ENCODE assay signal across 1 cellular context in genomic region chr16:56558024-56558747, GRCh38.
A peak's percentile ranks its signal among the peaks of the same experiment; 100 is the strongest.
TF ChIP-seq lines count a peak whose summit lies in the region.

No MANE protein-coding gene starts in this region.

TF ChIP-seq in HEK293, 187 proteins besides CTCF, POLR2A, EP300 and RAD21 (continued from another document and continues in another):
- no peak for TF ChIP-seq ZNF280D (tag by site-specific recombination; IDR thresholded peaks at IDR 0.05)
- no peak for TF ChIP-seq ZNF571 (tag by site-specific recombination; IDR thresholded peaks at IDR 0.05)
- TF ChIP-seq ZNF362 (tag by site-specific recombination; IDR thresholded peaks at IDR 0.05): no peak
- TF ChIP-seq, protein P1, sequence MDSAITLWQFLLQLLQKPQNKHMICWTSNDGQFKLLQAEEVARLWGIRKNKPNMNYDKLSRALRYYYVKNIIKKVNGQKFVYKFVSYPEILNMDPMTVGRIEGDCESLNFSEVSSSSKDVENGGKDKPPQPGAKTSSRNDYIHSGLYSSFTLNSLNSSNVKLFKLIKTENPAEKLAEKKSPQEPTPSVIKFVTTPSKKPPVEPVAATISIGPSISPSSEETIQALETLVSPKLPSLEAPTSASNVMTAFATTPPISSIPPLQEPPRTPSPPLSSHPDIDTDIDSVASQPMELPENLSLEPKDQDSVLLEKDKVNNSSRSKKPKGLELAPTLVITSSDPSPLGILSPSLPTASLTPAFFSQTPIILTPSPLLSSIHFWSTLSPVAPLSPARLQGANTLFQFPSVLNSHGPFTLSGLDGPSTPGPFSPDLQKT (IDR thresholded peaks at IDR 0.05; ENCODE audit: borderline replicate concordance, low read depth, low read length): no peak
- TF ChIP-seq, protein P2, sequence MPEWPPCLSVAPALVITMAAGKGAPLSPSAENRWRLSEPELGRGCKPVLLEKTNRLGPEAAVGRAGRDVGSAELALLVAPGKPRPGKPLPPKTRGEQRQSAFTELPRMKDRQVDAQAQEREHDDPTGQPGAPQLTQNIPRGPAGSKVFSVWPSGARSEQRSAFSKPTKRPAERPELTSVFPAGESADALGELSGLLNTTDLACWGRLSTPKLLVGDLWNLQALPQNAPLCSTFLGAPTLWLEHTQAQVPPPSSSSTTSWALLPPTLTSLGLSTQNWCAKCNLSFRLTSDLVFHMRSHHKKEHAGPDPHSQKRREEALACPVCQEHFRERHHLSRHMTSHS (tag by site-specific recombination; IDR thresholded peaks at IDR 0.05): no peak
- no peak for TF ChIP-seq ZEB2 (tag by site-specific recombination; IDR thresholded peaks at IDR 0.05)
- TF ChIP-seq GLIS1 (tag by site-specific recombination; IDR thresholded peaks at IDR 0.05): peak; percentile 87
- TF ChIP-seq ZNF169 (tag by site-specific recombination; IDR thresholded peaks at IDR 0.05): no peak
- no peak for TF ChIP-seq ZSCAN23 (tag by site-specific recombination; IDR thresholded peaks at IDR 0.05)
- TF ChIP-seq ZBTB10 (tag by site-specific recombination; IDR thresholded peaks at IDR 0.05): no peak
- no peak for TF ChIP-seq ZNF341 (tag by site-specific recombination; IDR thresholded peaks at IDR 0.05; ENCODE audit: low read depth)
- no peak for TF ChIP-seq ZNF555 (tag by site-specific recombination; conservative IDR thresholded peaks at IDR 0.05)
- TF ChIP-seq ZNF426 (tag by site-specific recombination; IDR thresholded peaks at IDR 0.05): no peak
- TF ChIP-seq, protein P3, sequence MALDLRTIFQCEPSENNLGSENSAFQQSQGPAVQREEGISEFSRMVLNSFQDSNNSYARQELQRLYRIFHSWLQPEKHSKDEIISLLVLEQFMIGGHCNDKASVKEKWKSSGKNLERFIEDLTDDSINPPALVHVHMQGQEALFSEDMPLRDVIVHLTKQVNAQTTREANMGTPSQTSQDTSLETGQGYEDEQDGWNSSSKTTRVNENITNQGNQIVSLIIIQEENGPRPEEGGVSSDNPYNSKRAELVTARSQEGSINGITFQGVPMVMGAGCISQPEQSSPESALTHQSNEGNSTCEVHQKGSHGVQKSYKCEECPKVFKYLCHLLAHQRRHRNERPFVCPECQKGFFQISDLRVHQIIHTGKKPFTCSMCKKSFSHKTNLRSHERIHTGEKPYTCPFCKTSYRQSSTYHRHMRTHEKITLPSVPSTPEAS (tag by site-specific recombination; IDR thresholded peaks at IDR 0.05): no peak
- no peak for TF ChIP-seq ZNF48 (tag by site-specific recombination; IDR thresholded peaks at IDR 0.05)
- 0 out of 2 replicates have a peak, but pooled peaks have one; percentile 21 for TF ChIP-seq PATZ1 (tag by site-specific recombination; IDR thresholded peaks at IDR 0.05)
- TF ChIP-seq ZNF600 (tag by site-specific recombination; IDR thresholded peaks at IDR 0.05): 0 out of 2 replicates have a peak, but pooled peaks have one; percentile 19
- TF ChIP-seq TRIM28 (IDR thresholded peaks at IDR 0.05; ENCODE audit: borderline replicate concordance, low read length): no peak
- peak; percentile 65 for TF ChIP-seq FEZF1 (tag by site-specific recombination; IDR thresholded peaks at IDR 0.05)
- TF ChIP-seq ZNF19 (tag by site-specific recombination; IDR thresholded peaks at IDR 0.05; ENCODE audit: low read depth): no peak
- TF ChIP-seq ZBTB48 (tag by site-specific recombination; IDR thresholded peaks at IDR 0.05): peak; percentile 64; the same call in 1 of the 2 replicates
- TF ChIP-seq ZNF558 (tag by site-specific recombination; IDR thresholded peaks at IDR 0.05): no peak
- no peak for TF ChIP-seq ZNF580 (tag by site-specific recombination; IDR thresholded peaks at IDR 0.05)
- peak; percentile 74 for TF ChIP-seq SCRT2 (tag by site-specific recombination; IDR thresholded peaks at IDR 0.05)
- no peak for TF ChIP-seq ZNF501 (tag by site-specific recombination; IDR thresholded peaks at IDR 0.05)
- no peak for TF ChIP-seq ZNF785 (tag by site-specific recombination; IDR thresholded peaks at IDR 0.05)
- no peak for TF ChIP-seq ZNF112 (tag by site-specific recombination; IDR thresholded peaks at IDR 0.05)
- TF ChIP-seq ZNF132 (tag by site-specific recombination; IDR thresholded peaks at IDR 0.05; ENCODE audit: borderline replicate concordance): no peak
- TF ChIP-seq, protein P4, sequence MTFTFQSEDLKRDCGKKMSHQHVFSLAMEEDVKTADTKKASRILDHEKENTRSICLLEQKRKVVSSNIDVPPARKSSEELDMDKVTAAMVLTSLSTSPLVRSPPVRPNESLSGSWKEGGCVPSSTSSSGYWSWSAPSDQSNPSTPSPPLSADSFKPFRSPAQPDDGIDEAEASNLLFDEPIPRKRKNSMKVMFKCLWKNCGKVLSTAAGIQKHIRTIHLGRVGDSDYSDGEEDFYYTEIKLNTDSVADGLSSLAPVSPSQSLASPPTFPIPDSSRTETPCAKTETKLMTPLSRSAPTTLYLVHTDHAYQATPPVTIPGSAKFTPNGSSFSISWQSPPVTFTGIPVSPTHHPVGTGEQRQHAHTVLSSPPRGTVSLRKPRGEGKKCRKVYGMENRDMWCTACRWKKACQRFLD (tag by site-specific recombination; IDR thresholded peaks at IDR 0.05): no peak
- TF ChIP-seq ZNF10 (tag by site-specific recombination; IDR thresholded peaks at IDR 0.05): no peak
- TF ChIP-seq, protein P5, sequence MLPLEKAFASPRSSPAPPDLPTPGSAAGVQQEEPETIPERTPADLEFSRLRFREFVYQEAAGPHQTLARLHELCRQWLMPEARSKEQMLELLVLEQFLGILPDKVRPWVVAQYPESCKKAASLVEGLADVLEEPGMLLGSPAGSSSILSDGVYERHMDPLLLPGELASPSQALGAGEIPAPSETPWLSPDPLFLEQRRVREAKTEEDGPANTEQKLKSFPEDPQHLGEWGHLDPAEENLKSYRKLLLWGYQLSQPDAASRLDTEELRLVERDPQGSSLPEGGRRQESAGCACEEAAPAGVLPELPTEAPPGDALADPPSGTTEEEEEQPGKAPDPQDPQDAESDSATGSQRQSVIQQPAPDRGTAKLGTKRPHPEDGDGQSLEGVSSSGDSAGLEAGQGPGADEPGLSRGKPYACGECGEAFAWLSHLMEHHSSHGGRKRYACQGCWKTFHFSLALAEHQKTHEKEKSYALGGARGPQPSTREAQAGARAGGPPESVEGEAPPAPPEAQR (tag by site-specific recombination; IDR thresholded peaks at IDR 0.05): no peak
- TF ChIP-seq SP7 (tag by site-specific recombination; IDR thresholded peaks at IDR 0.05): peak; percentile 99
- TF ChIP-seq ZBTB20 (tag by site-specific recombination; IDR thresholded peaks at IDR 0.05): 0 out of 2 replicates have a peak, but pooled peaks have one; percentile 15
- TF ChIP-seq ZNF404 (tag by site-specific recombination; IDR thresholded peaks at IDR 0.05): no peak
- TF ChIP-seq REPIN1 (tag by site-specific recombination; IDR thresholded peaks at IDR 0.05; ENCODE audit: low read depth): no peak
- no peak for TF ChIP-seq ZFHX2 (tag by site-specific recombination; conservative IDR thresholded peaks at IDR 0.05)
- no peak for TF ChIP-seq ZNF549 (tag by site-specific recombination; IDR thresholded peaks at IDR 0.05)
- TF ChIP-seq ZNF707 (tag by site-specific recombination; IDR thresholded peaks at IDR 0.05): no peak
- TF ChIP-seq ZSCAN30 (tag by site-specific recombination; IDR thresholded peaks at IDR 0.05): no peak
- TF ChIP-seq ZNF311 (tag by site-specific recombination; IDR thresholded peaks at IDR 0.05; ENCODE audit: borderline replicate concordance): no peak
- TF ChIP-seq ZNF623 (tag by site-specific recombination; IDR thresholded peaks at IDR 0.05): no peak
- TF ChIP-seq ZNF544 (tag by site-specific recombination; IDR thresholded peaks at IDR 0.05): no peak
- no peak for TF ChIP-seq ZNF585B (tag by site-specific recombination; IDR thresholded peaks at IDR 0.05)
- no peak for TF ChIP-seq ZNF530 (tag by site-specific recombination; IDR thresholded peaks at IDR 0.05; ENCODE audit: low read depth)
- TF ChIP-seq ZNF366 (tag by site-specific recombination; conservative IDR thresholded peaks at IDR 0.05): peak; percentile 65
- TF ChIP-seq ZNF768 (tag by site-specific recombination; IDR thresholded peaks at IDR 0.05): no peak
- no peak for TF ChIP-seq ZNF18 (tag by site-specific recombination; IDR thresholded peaks at IDR 0.05)
- no peak for TF ChIP-seq MZF1 (tag by site-specific recombination; IDR thresholded peaks at IDR 0.05; ENCODE audit: borderline replicate concordance)
- TF ChIP-seq ZNF155 (tag by site-specific recombination; IDR thresholded peaks at IDR 0.05): no peak
- no peak for TF ChIP-seq EGR2 (tag by site-specific recombination; IDR thresholded peaks at IDR 0.05; ENCODE audit: low read depth)
- peak; percentile 42; the same call in 1 of the 2 replicates for TF ChIP-seq SCRT1 (tag by site-specific recombination; IDR thresholded peaks at IDR 0.05; ENCODE audit: borderline replicate concordance)
